Comparison of ENCODE assay signal across 1 cellular context in genomic region chr10:77911535-77912123, GRCh38.
TF ChIP-seq lines count a peak whose summit lies in the region.

No MANE protein-coding gene starts in this region.

TF ChIP-seq in HepG2, 621 proteins besides CTCF, POLR2A, EP300 and RAD21 (continued from another document and continues in another):
- TF ChIP-seq HOMEZ (CRISPR knock-in tag; IDR thresholded peaks at IDR 0.05; ENCODE audit: low read depth) (0 out of 2 replicates have a peak, but pooled peaks have one; percentile 41), ZFP62 (CRISPR knock-in tag; IDR thresholded peaks at IDR 0.05) (no peak), NKX3-1 (CRISPR knock-in tag; IDR thresholded peaks at IDR 0.05) (no peak), IKZF1 (IDR thresholded peaks at IDR 0.05) (no peak), ZNF615 (CRISPR knock-in tag; IDR thresholded peaks at IDR 0.05; ENCODE audit: borderline replicate concordance) (no peak), ZNF446 (CRISPR knock-in tag; IDR thresholded peaks at IDR 0.05) (no peak), HOXA9 (CRISPR knock-in tag; IDR thresholded peaks at IDR 0.05; ENCODE audit: borderline replicate concordance) (no peak), SP1 (IDR thresholded peaks at IDR 0.05) (no peak), SP1 (CRISPR knock-in tag; IDR thresholded peaks at IDR 0.05) (no peak), FOXA3 (CRISPR knock-in tag; IDR thresholded peaks at IDR 0.05) (peak; percentile 93), SAP130 (CRISPR knock-in tag; IDR thresholded peaks at IDR 0.05; ENCODE audit: low read depth) (peak; percentile 73), ISL2 (CRISPR knock-in tag; IDR thresholded peaks at IDR 0.05) (peak; percentile 68; the same call in 1 of the 2 replicates), ONECUT2 (CRISPR knock-in tag; IDR thresholded peaks at IDR 0.05) (no peak), SMARCE1 (IDR thresholded peaks at IDR 0.05; ENCODE audit: borderline replicate concordance) (no peak), DRAP1 (CRISPR knock-in tag; IDR thresholded peaks at IDR 0.05) (no peak), CBX5 (CRISPR knock-in tag; IDR thresholded peaks at IDR 0.05; ENCODE audit: borderline replicate concordance) (peak; percentile 51; the same call in 1 of the 2 replicates), CEBPB (IDR thresholded peaks at IDR 0.05; ENCODE audit: borderline replicate concordance, low read depth, low read length) (peak; percentile 62; the same call in 1 of the 2 replicates), ZNF354B (CRISPR knock-in tag; IDR thresholded peaks at IDR 0.05) (no peak), HMGA1 (CRISPR knock-in tag; conservative IDR thresholded peaks at IDR 0.05) (no peak), ZNF235 (CRISPR knock-in tag; IDR thresholded peaks at IDR 0.05; ENCODE audit: borderline replicate concordance) (no peak), ZNF326 (CRISPR knock-in tag; IDR thresholded peaks at IDR 0.05; ENCODE audit: borderline replicate concordance) (no peak), HNRNPLL (IDR thresholded peaks at IDR 0.05; ENCODE audit: low read depth, low read length, poor library complexity, severe bottlenecking) (no peak), ZNF652 (CRISPR knock-in tag; IDR thresholded peaks at IDR 0.05; ENCODE audit: borderline replicate concordance, low read depth) (no peak), SIN3B (IDR thresholded peaks at IDR 0.05; ENCODE audit: low read length) (no peak), MTF1 (CRISPR knock-in tag; IDR thresholded peaks at IDR 0.05) (no peak), SIX1 (CRISPR knock-in tag; IDR thresholded peaks at IDR 0.05; ENCODE audit: borderline replicate concordance) (no peak), ZNF547 (CRISPR knock-in tag; IDR thresholded peaks at IDR 0.05) (no peak), ZNF512 (CRISPR knock-in tag; IDR thresholded peaks at IDR 0.05) (no peak), TFE3 (CRISPR knock-in tag; IDR thresholded peaks at IDR 0.05) (peak; percentile 46; the same call in 1 of the 2 replicates), PHF20 (CRISPR knock-in tag; IDR thresholded peaks at IDR 0.05) (no peak), ZNF614 (CRISPR knock-in tag; IDR thresholded peaks at IDR 0.05; ENCODE audit: borderline replicate concordance) (0 out of 2 replicates have a peak, but pooled peaks have one; percentile 48), ARID2 (CRISPR knock-in tag; IDR thresholded peaks at IDR 0.05; ENCODE audit: borderline replicate concordance) (no peak), ZNF276 (CRISPR knock-in tag; IDR thresholded peaks at IDR 0.05; ENCODE audit: low read depth) (no peak), SPEN (CRISPR knock-in tag; IDR thresholded peaks at IDR 0.05; ENCODE audit: low read depth) (no peak), YEATS2 (CRISPR knock-in tag; IDR thresholded peaks at IDR 0.05; ENCODE audit: borderline replicate concordance) (no peak), RFXANK (CRISPR knock-in tag; IDR thresholded peaks at IDR 0.05) (no peak), CBX2 (IDR thresholded peaks at IDR 0.05; ENCODE audit: low read depth, low read length) (no peak), CBX2 (CRISPR knock-in tag; IDR thresholded peaks at IDR 0.05; ENCODE audit: low read depth) (no peak), ZNF30 (CRISPR knock-in tag; IDR thresholded peaks at IDR 0.05) (no peak), MXD3 (CRISPR knock-in tag; IDR thresholded peaks at IDR 0.05) (no peak), NAIF1 (CRISPR knock-in tag; IDR thresholded peaks at IDR 0.05; ENCODE audit: borderline replicate concordance) (no peak), PREB (CRISPR knock-in tag; IDR thresholded peaks at IDR 0.05) (no peak), HOXA3 (CRISPR knock-in tag; IDR thresholded peaks at IDR 0.05) (peak; percentile 53; the same call in 1 of the 2 replicates), PAX8 (CRISPR knock-in tag; IDR thresholded peaks at IDR 0.05; ENCODE audit: borderline replicate concordance) (no peak), UBTF (CRISPR knock-in tag; IDR thresholded peaks at IDR 0.05) (no peak), ZNF691 (CRISPR knock-in tag; IDR thresholded peaks at IDR 0.05; ENCODE audit: borderline replicate concordance, low read depth) (no peak), HBP1 (CRISPR knock-in tag; IDR thresholded peaks at IDR 0.05; ENCODE audit: low read depth) (no peak), FOXK1 (CRISPR knock-in tag; IDR thresholded peaks at IDR 0.05; ENCODE audit: borderline replicate concordance, low read depth) (peak; percentile 88), PHF5A (CRISPR knock-in tag; IDR thresholded peaks at IDR 0.05; ENCODE audit: low read depth, unreplicated experiment) (peak; percentile 33), ZNF281 (CRISPR knock-in tag; IDR thresholded peaks at IDR 0.05; ENCODE audit: borderline replicate concordance) (peak; percentile 25; the same call in 1 of the 2 replicates), SOX6 (IDR thresholded peaks at IDR 0.05) (no peak), SOX6 (CRISPR knock-in tag; IDR thresholded peaks at IDR 0.05) (peak; percentile 74)
